Comparison of ENCODE assay signal across 19 cellular contexts in the genomic region with DNA sequence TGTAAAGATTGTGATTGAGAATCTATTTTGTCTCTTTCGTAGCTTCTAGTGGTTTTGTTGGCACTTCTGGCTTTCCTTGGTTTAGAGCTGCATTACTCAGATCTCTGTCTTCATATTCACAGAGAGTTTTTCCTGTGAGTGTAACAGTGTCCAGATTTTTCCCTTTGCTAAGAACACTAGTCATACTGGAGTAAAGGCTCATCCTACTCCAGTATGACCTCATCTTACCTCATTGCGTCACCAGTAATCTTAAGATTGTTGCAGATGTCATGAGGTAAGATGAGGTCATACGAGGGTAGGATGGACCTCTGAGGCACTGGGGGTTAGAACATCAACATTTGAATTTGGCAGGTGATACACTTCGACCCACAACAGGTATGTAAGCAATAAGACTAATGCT.
DNase-seq lines count a peak whose midpoint lies in the region; ATAC-seq, FAIRE-seq and TF ChIP-seq lines count a peak whose summit lies in the region.
"Had no signal": no experiment of that assay in that cellular context is flagged by ENCODE, and none has a peak within 500 bp of the region (broad histone marks: within the 10 kb centered on the region; RNA-seq: fewer than 3 reads in every experiment).

No MANE protein-coding gene starts in this region.

- H3K9ac ChIP-seq in IMR-90 (ENCODE audit: low read depth, low read length) (no peak overlapping the region), H1 (replicated peaks in 1 of 4; ENCODE audit: extremely low read depth in 1 of 4, low read depth in 3 of 4, low read length in 3 of 4) (no peak overlapping the region)
- H3K9ac ChIP-seq: BLaER1 had no signal

- BruUV-seq in IMR-90 (replicated peaks; lab: Mats Ljungman, UMichigan), result no TSS peak

- POLR2A ChIA-PET in IMR-90 (lab: Charles Lee; ENCODE audit: unreplicated experiment) (no interaction called here), H1 (lab: Charles Lee; ENCODE audit: partially characterized antibody) (no interaction called here)

- ATAC-seq in IMR-90 (ENCODE audit: low read depth), result peak; percentile 64
- ATAC-seq: Right ventricle myocardium inferior had no signal

- H4K20me1 ChIP-seq in IMR-90 (ENCODE audit: insufficient read depth, low read length) (no peaks in the 10 kb centered on the region), H1 (replicated peaks in 1 of 2; ENCODE audit: control insufficient read depth in 1 of 2, insufficient read depth in 2 of 2, low read length in 2 of 2) (no peaks in the 10 kb centered on the region)
- H4K20me1 ChIP-seq: BLaER1 had no signal

- no peaks in the 10 kb centered on the region for H3K9me1 ChIP-seq in IMR-90 (ENCODE audit: insufficient read depth, low read length)

- TF ChIP-seq POLR2A in IMR-90 (IDR thresholded peaks at IDR 0.05; ENCODE audit: low read depth, low read length) (no peak), H1 (IDR thresholded peaks at IDR 0.05; ENCODE audit: control extremely low read depth in 1 of 2, low read depth in 2 of 2, low read length in 2 of 2) (no peak)

- no peak overlapping the region for H3K4me3 ChIP-seq in IMR-90 (ENCODE audit: insufficient read depth, low read depth, low read length)
- no peak overlapping the region for H3K4me3 ChIP-seq in H1 (ENCODE audit: extremely low read depth in 1 of 4, insufficient read depth in 2 of 4, low read depth in 3 of 4, low read length in 4 of 4)
- H3K4me3 ChIP-seq: BLaER1, HAP-1, PC-9, SK-N-MC had no signal

- H3K27ac ChIP-seq in IMR-90 (ENCODE audit: insufficient read depth, low read length) (no peak overlapping the region), H1 (ENCODE audit: low read depth, low read length) (no peak overlapping the region)
- H3K27ac ChIP-seq: BLaER1, PC-9, SK-N-MC had no signal

- no peak overlapping the region for H4K91ac ChIP-seq in IMR-90 (ENCODE audit: insufficient read depth, low read depth, low read length)
- H4K91ac ChIP-seq in H1 (replicated peaks; ENCODE audit: insufficient read length, low read length), result no peak overlapping the region

- in situ Hi-C loops in IMR-90 (cut with MboI; ENCODE audit: low sequenced_read_pairs), result no loop called here

- intact Hi-C loops in IMR-90 (cut with micrococcal nuclease), result no loop called here

- TF ChIP-seq RAD21 in IMR-90 (IDR thresholded peaks at IDR 0.05; ENCODE audit: low read length) (no peak), H1 (IDR thresholded peaks at IDR 0.05 in 1 of 2, conservative IDR thresholded peaks at IDR 0.05 in 1 of 2; ENCODE audit: low read depth in 2 of 2, low read length in 2 of 2) (no peak)

- no peak for FAIRE-seq in H1 (lab: Jason Lieb, UNC)

- dilution Hi-C loops in IMR-90 (cut with HindIII; ENCODE audit: low sequenced_read_pairs, unreplicated experiment), result no loop called here

- TF ChIP-seq CTCF in IMR-90 (conservative IDR thresholded peaks at IDR 0.05; ENCODE audit: low read depth, low read length) (no peak), H1 (IDR thresholded peaks at IDR 0.05; ENCODE audit: control extremely low read depth in 1 of 3, insufficient read depth in 1 of 3, low read depth in 1 of 3, low read length in 3 of 3) (no peak)

- no peak overlapping the region for H2AK9ac ChIP-seq in IMR-90 (replicated peaks; ENCODE audit: low read depth, low read length, poor library complexity)

- no peak overlapping the region for H3K14ac ChIP-seq in IMR-90 (replicated peaks; ENCODE audit: low read depth, low read length)
- no peak overlapping the region for H3K14ac ChIP-seq in H1 (ENCODE audit: insufficient read length)

- H3K36me3 ChIP-seq in IMR-90 (ENCODE audit: control insufficient read depth, insufficient read depth, low read length), result no peaks in the 10 kb centered on the region
- no peaks in the 10 kb centered on the region for H3K36me3 ChIP-seq in H1 (ENCODE audit: control insufficient read depth in 2 of 4, insufficient read depth in 4 of 4, low read length in 3 of 4)
- H3K36me3 ChIP-seq: BLaER1, HAP-1 had no signal

- no peaks in the 10 kb centered on the region for H3K23me2 ChIP-seq in H1 (ENCODE audit: low read depth, low read length)

- H2AK5ac ChIP-seq in IMR-90 (ENCODE audit: low read depth, low read length), result no peak overlapping the region
- H2AK5ac ChIP-seq in H1 (ENCODE audit: low read depth, low read length), result no peak overlapping the region

- H2BK12ac ChIP-seq in H1 (ENCODE audit: low read depth, low read length), result no peak overlapping the region

- no peak overlapping the region for H3K18ac ChIP-seq in IMR-90 (ENCODE audit: low read depth, low read length)
- H3K18ac ChIP-seq in H1 (ENCODE audit: extremely low read depth, low read length), result no peak overlapping the region

- no peak overlapping the region for H2AFZ ChIP-seq in IMR-90 (replicated peaks; ENCODE audit: low read length, poor library complexity)
- no peak overlapping the region for H2AFZ ChIP-seq in H1 (ENCODE audit: low read length)
- H2AFZ ChIP-seq: PC-9 had no signal

- no peaks in the 10 kb centered on the region; the same call in 1 of the 2 replicates for H3K4me1 ChIP-seq in IMR-90 (ENCODE audit: control insufficient read depth, insufficient read depth, low read length)
- H3K4me1 ChIP-seq in H1 (replicated peaks in 1 of 4; ENCODE audit: control insufficient read depth in 3 of 4, insufficient read depth in 4 of 4, low read length in 3 of 4), result no peaks in the 10 kb centered on the region
- H3K4me1 ChIP-seq: BLaER1, HAP-1 had no signal

- WGBS in IMR-90 (ENCODE audit: extremely low coverage in 2 of 2, insufficient read length in 1 of 2), 2 experiments, result no CpG with 5 or more reads among the region's 4 CpGs
- 87% methylated on average over 4 of the region's 4 CpGs; no CpG with 5 or more reads in 1 of the 2 experiments for WGBS in H1 (ENCODE audit: extremely low coverage in 1 of 2, insufficient coverage in 1 of 2, insufficient read length in 1 of 2, insufficient replicate concordance in 2 of 2, low coverage in 1 of 2, low lambda C conversion rate in 2 of 2, missing lambda C conversion rate in 1 of 2), 2 experiments

- H4K8ac ChIP-seq in IMR-90 (ENCODE audit: low read depth in 2 of 2, low read length in 2 of 2) (no peak overlapping the region), H1 (ENCODE audit: extremely low read depth, insufficient read depth, low read length) (no peak overlapping the region)

- H3K4ac ChIP-seq in IMR-90 (ENCODE audit: low read depth, low read length) (no peak overlapping the region), H1 (replicated peaks; ENCODE audit: insufficient read length, low read depth, low read length) (no peak overlapping the region)

- no peaks in the 10 kb centered on the region for H3K79me1 ChIP-seq in IMR-90 (ENCODE audit: low read depth in 1 of 2, low read length in 2 of 2)
- H3K79me1 ChIP-seq in H1 (ENCODE audit: low read depth, low read length), result no peaks in the 10 kb centered on the region

- H3K79me2 ChIP-seq in H1 (ENCODE audit: control insufficient read depth in 1 of 2, insufficient read depth in 2 of 2, low read length in 2 of 2), result no peaks in the 10 kb centered on the region

- no peak overlapping the region for H3K56ac ChIP-seq in IMR-90 (ENCODE audit: extremely low read depth, insufficient read depth, low read length)
- no peak overlapping the region for H3K56ac ChIP-seq in H1 (replicated peaks; ENCODE audit: insufficient read length, low read depth, low read length)

- H2BK20ac ChIP-seq in IMR-90 (ENCODE audit: low read depth, low read length), result no peak overlapping the region
- no peak overlapping the region for H2BK20ac ChIP-seq in H1 (ENCODE audit: low read length)

- H2BK120ac ChIP-seq in IMR-90 (ENCODE audit: low read depth, low read length) (no peak overlapping the region), H1 (replicated peaks; ENCODE audit: low read depth, low read length) (no peak overlapping the region)

- peak; percentile 1 for DNase-seq in ELR (ENCODE audit: low read depth)
- DNase-seq in IMR-90, result peak; percentile 82
- no peak for DNase-seq in H1 (ENCODE audit: low read depth in 1 of 2, low spot score in 2 of 2)
- DNase-seq in iris pigment epithelial cell (ENCODE audit: low read depth), result peak; percentile 33
- no peak for DNase-seq in NCI-H2196 (lab: John Stamatoyannopoulos, UW; ENCODE audit: unreplicated experiment)
- DNase-seq in iPS-NIHi11 (ENCODE audit: low spot score), result no peak
- DNase-seq in stimulated activated CD4-positive, alpha-beta T cell treated with anti-CD3 and anti-CD28 coated beads, Interleukin-4, amount 100 ng/mL, for 1 hour, result no peak
- DNase-seq: ACHN; CD8-positive, alpha-beta memory T cell; KBM-7; NCI-H1092 treated with DMSO at 0.1 percent for 48 hours; NCI-H1694; NCI-H2107; NCI-H446; PC-9 had no signal

- CTCF ChIA-PET in IMR-90 (lab: Yijun Ruan, JAX) (no interaction called here), H1 (lab: Charles Lee; ENCODE audit: partially characterized antibody) (interaction anchor here (0.6 to 0.7 kb wide), 3 partner anchors 120 to 1634 kb away, joined by 3 read pairs; no protein-coding TSS in a partner anchor)

- no peak for TF ChIP-seq EP300 in H1 (IDR thresholded peaks at IDR 0.05; ENCODE audit: borderline replicate concordance in 1 of 2, low read depth in 2 of 2, low read length in 2 of 2)

- no peak overlapping the region for H3K4me2 ChIP-seq in IMR-90 (ENCODE audit: low read depth, low read length)
- no peak overlapping the region for H3K4me2 ChIP-seq in H1 (ENCODE audit: insufficient read depth in 1 of 2, low read depth in 2 of 2, low read length in 2 of 2)
- H3K4me2 ChIP-seq: BLaER1, PC-9 had no signal

- H2BK5ac ChIP-seq in IMR-90 (ENCODE audit: low read depth, low read length, poor library complexity, severe bottlenecking) (no peak overlapping the region), H1 (ENCODE audit: low read depth, low read length) (no peak overlapping the region)

- H3K27me3 ChIP-seq in IMR-90 (ENCODE audit: control insufficient read depth, insufficient read depth, low read length) (no peaks in the 10 kb centered on the region), H1 (replicated peaks in 1 of 4; ENCODE audit: control insufficient read depth in 3 of 4, extremely low read depth in 1 of 4, insufficient read depth in 3 of 4, low read length in 3 of 4) (no peaks in the 10 kb centered on the region)
- H3K27me3 ChIP-seq: BLaER1 had no signal

- no peak overlapping the region for H3K23ac ChIP-seq in IMR-90 (ENCODE audit: low read depth, low read length)
- H3K23ac ChIP-seq in H1 (ENCODE audit: insufficient read length), result no peak overlapping the region

- H4K5ac ChIP-seq in IMR-90 (ENCODE audit: low read depth, low read length), result no peak overlapping the region
- no peak overlapping the region for H4K5ac ChIP-seq in H1 (ENCODE audit: insufficient read length, low read depth, low read length)

- H2BK15ac ChIP-seq in IMR-90 (ENCODE audit: low read depth, low read length), result no peak overlapping the region
- no peak overlapping the region for H2BK15ac ChIP-seq in H1 (ENCODE audit: low read length)

- H3K9me3 ChIP-seq in IMR-90 (ENCODE audit: control insufficient read depth, insufficient read depth, low read length) (no peaks in the 10 kb centered on the region), H1 (ENCODE audit: insufficient read depth in 2 of 2, low read depth in 1 of 2, low read length in 1 of 2) (no peaks in the 10 kb centered on the region)
- H3K9me3 ChIP-seq: BLaER1, HAP-1 had no signal

TF ChIP-seq in IMR-90, 13 proteins besides CTCF, POLR2A, EP300 and RAD21 (continues in another document):
- TF ChIP-seq RCOR1 (IDR thresholded peaks at IDR 0.05; ENCODE audit: insufficient replicate concordance, low read length) (no peak), MAFK (IDR thresholded peaks at IDR 0.05; ENCODE audit: low read depth, low read length) (no peak)

TF ChIP-seq in H1, 55 proteins besides CTCF, POLR2A, EP300 and RAD21 (continues in another document):
- 0 out of 2 replicates have a peak, but pooled peaks have one; percentile 42 for TF ChIP-seq CEBPB (IDR thresholded peaks at IDR 0.05; ENCODE audit: low read depth, low read length)

Comparison
In these comparisons a context has a peak if more than half of its experiments do, and no peak if none do; other contexts are left out.
1. DNase-seq: peak in ELR (single experiment), IMR-90 (single experiment) and iris pigment epithelial cell (single experiment); none in H1 (0 of 2), NCI-H2196 (single experiment), iPS-NIHi11 (single experiment) and stimulated activated CD4-positive, alpha-beta T cell treated with anti-CD3 and anti-CD28 coated beads, Interleukin-4, amount 100 ng/mL, for 1 hour (single experiment).